ENCODE assay signal across 32 cellular contexts in genomic region chr17:73870035-73870434, GRCh38.
DNase-seq lines count a peak whose midpoint lies in the region; ATAC-seq and TF ChIP-seq lines count a peak whose summit lies in the region.
"Had no signal": no experiment of that assay in that cellular context is flagged by ENCODE, and none has a peak within 500 bp of the region (broad histone marks: within the 10 kb centered on the region; RNA-seq: fewer than 3 reads in every experiment).

No MANE protein-coding gene starts in this region.

- H3K27me3 ChIP-seq in neural cell (ENCODE audit: insufficient read depth, low read depth, low read length) (no peaks in the 10 kb centered on the region), neural progenitor cell (no peaks in the 10 kb centered on the region)
- H3K27me3 ChIP-seq: BE2C; BLaER1; BLaER1 treated with 17β-estradiol and CSF1 and Interleukin-3, amounts not matched to agents 10 nM and 100 nM had no signal

- no peak overlapping the region for H2AFZ ChIP-seq in neural cell (ENCODE audit: low read depth, low read length)
- no peak overlapping the region for H2AFZ ChIP-seq in neural progenitor cell (replicated peaks)

- DNase-seq in neural progenitor cell (ENCODE audit: low spot score) (no peak), COR-L47 (lab: John Stamatoyannopoulos, UW) (no peak)
- no peak for DNase-seq in stimulated activated CD4-positive, alpha-beta T cell treated with anti-CD3 and anti-CD28 coated beads, Interleukin-4, amount 100 ng/mL, for 4 hours
- DNase-seq: 8988T; ACHN; AML-193; BE2C; C1 segment of cervical spinal cord; Caco-2; Calu3; CD4-positive, alpha-beta memory T cell; CD4-positive, alpha-beta T cell; CD4-positive, CD25-positive, alpha-beta regulatory T cell; CD8-positive, alpha-beta memory T cell; CD8-positive, alpha-beta T cell; DMS 273 treated with DMSO at 0.1 percent for 48 hours; DMS153; DMS53; DMS79; DMS79 treated with DMSO at 0.1 percent for 48 hours; DND-41; EL had no signal

- H3F3A ChIP-seq in neural cell (ENCODE audit: insufficient read depth, low read length, poor library complexity, severe bottlenecking) (peaks cover 8% of the 10 kb centered on the region), neural progenitor cell (ENCODE audit: low read depth) (no peaks in the 10 kb centered on the region)

- TF ChIP-seq CTCF in brain (conservative IDR thresholded peaks at IDR 0.05) (no peak), neural cell (IDR thresholded peaks at IDR 0.05; ENCODE audit: poor library complexity, severe bottlenecking) (no peak), neural progenitor cell (IDR thresholded peaks at IDR 0.05) (no peak)

- ATAC-seq in GM21390 (IDR thresholded peaks at IDR 0.05; ENCODE audit: unreplicated experiment): no peak
- ATAC-seq: A549; CD8-positive, alpha-beta T cell had no signal

- H3K27ac ChIP-seq in neural cell (ENCODE audit: low read length) (peak overlapping the region; percentile 69), neural progenitor cell (no peak overlapping the region)
- H3K27ac ChIP-seq: 22Rv1; A549; BLaER1; BLaER1 treated with 17β-estradiol and CSF1 and Interleukin-3, amounts not matched to agents 10 nM and 100 nM; C4-2B had no signal

- H3K36me3 Mint-ChIP-seq in brain (no peaks in the 10 kb centered on the region), neural progenitor cell (no peaks in the 10 kb centered on the region)
- H3K36me3 Mint-ChIP-seq: CD14-positive monocyte; CD4-positive, alpha-beta memory T cell; CD4-positive, CD25-positive, alpha-beta regulatory T cell; CD8-positive, alpha-beta memory T cell; CD8-positive, alpha-beta T cell had no signal

- H3K4me3 Mint-ChIP-seq in brain (no peak overlapping the region), neural progenitor cell (peak overlapping the region; percentile 19)
- H3K4me3 Mint-ChIP-seq: B cell; CD14-positive monocyte; CD4-positive, alpha-beta memory T cell; CD4-positive, alpha-beta T cell; CD4-positive, CD25-positive, alpha-beta regulatory T cell; CD8-positive, alpha-beta memory T cell; CD8-positive, alpha-beta T cell had no signal

- H3K79me2 ChIP-seq in neural cell (replicated peaks; ENCODE audit: insufficient read depth, low read length) (no peaks in the 10 kb centered on the region), neural progenitor cell (ENCODE audit: low read depth) (no peaks in the 10 kb centered on the region)

- H3K27me3 Mint-ChIP-seq in brain (peaks cover 4% of the 10 kb centered on the region), neural progenitor cell (ENCODE audit: insufficient read depth, low read depth) (peaks cover 2% of the 10 kb centered on the region)
- H3K27me3 Mint-ChIP-seq: CD4-positive, alpha-beta T cell had no signal

- H3K4me3 ChIP-seq in neural cell (ENCODE audit: low read length) (peak overlapping the region; percentile 33), neural progenitor cell (no peak overlapping the region)
- H3K4me3 ChIP-seq: A549; BLaER1; BLaER1 treated with 17β-estradiol and CSF1 and Interleukin-3, amounts not matched to agents 10 nM and 100 nM had no signal

- peak overlapping the region; percentile 19 for H3K9ac ChIP-seq in neural cell (ENCODE audit: low read length)
- H3K9ac ChIP-seq in neural progenitor cell: no peak overlapping the region
- H3K9ac ChIP-seq: BLaER1; BLaER1 treated with 17β-estradiol and CSF1 and Interleukin-3, amounts not matched to agents 10 nM and 100 nM had no signal

- no peaks in the 10 kb centered on the region for H4K20me1 ChIP-seq in neural cell (ENCODE audit: insufficient read depth)
- no peaks in the 10 kb centered on the region for H4K20me1 ChIP-seq in neural progenitor cell (ENCODE audit: low read depth)
- H4K20me1 ChIP-seq: BLaER1; BLaER1 treated with 17β-estradiol and CSF1 and Interleukin-3, amounts not matched to agents 10 nM and 100 nM had no signal

- peak overlapping the region; percentile 13 for H3K4me2 ChIP-seq in neural cell (ENCODE audit: low read length)
- no peak overlapping the region for H3K4me2 ChIP-seq in neural progenitor cell
- H3K4me2 ChIP-seq: A549; BLaER1; BLaER1 treated with 17β-estradiol and CSF1 and Interleukin-3, amounts not matched to agents 10 nM and 100 nM had no signal

- H3K9me2 ChIP-seq in neural cell (ENCODE audit: insufficient read depth, low read length): no peaks in the 10 kb centered on the region

- H3K9me3 Mint-ChIP-seq in brain (peaks cover 0 to 5% (median 3%) of the 10 kb centered on the region in 5 experiments), neural progenitor cell (no peaks in the 10 kb centered on the region)
- H3K9me3 Mint-ChIP-seq: CD4-positive, alpha-beta T cell; CD8-positive, alpha-beta memory T cell; CD8-positive, alpha-beta T cell had no signal

- H3K27ac Mint-ChIP-seq in brain (peak overlapping the region; percentile 26 to 84 (median 78)), neural progenitor cell (no peak overlapping the region)
- H3K27ac Mint-ChIP-seq: B cell; CD14-positive monocyte; CD4-positive, alpha-beta memory T cell; CD4-positive, alpha-beta T cell; CD8-positive, alpha-beta memory T cell; CD8-positive, alpha-beta T cell had no signal

- H3K36me3 ChIP-seq in neural cell (ENCODE audit: insufficient read depth, low read length) (no peaks in the 10 kb centered on the region), neural progenitor cell (no peaks in the 10 kb centered on the region)
- H3K36me3 ChIP-seq: BE2C; BLaER1; BLaER1 treated with 17β-estradiol and CSF1 and Interleukin-3, amounts not matched to agents 10 nM and 100 nM had no signal

- H3K9me3 ChIP-seq in neural cell (ENCODE audit: low read length) (no peaks in the 10 kb centered on the region), neural progenitor cell (ENCODE audit: low read depth) (no peaks in the 10 kb centered on the region)
- H3K9me3 ChIP-seq: A549; BE2C; BLaER1; BLaER1 treated with 17β-estradiol and CSF1 and Interleukin-3, amounts not matched to agents 10 nM and 100 nM; Caco-2 had no signal

- H3K4me1 Mint-ChIP-seq in brain (peaks cover 93% of the 10 kb centered on the region), neural progenitor cell (peaks cover 35% of the 10 kb centered on the region)
- H3K4me1 Mint-ChIP-seq: B cell; CD4-positive, alpha-beta memory T cell; CD4-positive, CD25-positive, alpha-beta regulatory T cell; CD8-positive, alpha-beta memory T cell had no signal

- H3K4me1 ChIP-seq in neural progenitor cell: no peaks in the 10 kb centered on the region
- H3K4me1 ChIP-seq: BLaER1, Caco-2 had no signal

- peak; percentile 58 for TF ChIP-seq EP300 in neural cell (conservative IDR thresholded peaks at IDR 0.05; ENCODE audit: poor library complexity, severe bottlenecking)

- TF ChIP-seq RAD21 in neural cell (conservative IDR thresholded peaks at IDR 0.05): no peak

TF ChIP-seq in neural cell, 6 proteins besides CTCF, POLR2A, EP300 and RAD21:
- TF ChIP-seq TAF1 (IDR thresholded peaks at IDR 0.05; ENCODE audit: low read depth): no peak
- TF ChIP-seq POLR2AphosphoS5 (IDR thresholded peaks at IDR 0.05): peak; percentile 64
- no peak for TF ChIP-seq SMC3 (conservative IDR thresholded peaks at IDR 0.05; ENCODE audit: poor library complexity)
- no peak for TF ChIP-seq MXI1 (conservative IDR thresholded peaks at IDR 0.05; ENCODE audit: poor library complexity, severe bottlenecking)
- no peak for TF ChIP-seq EZH2 (IDR thresholded peaks at IDR 0.05; ENCODE audit: borderline replicate concordance, insufficient read depth, low read length, poor library complexity, severe bottlenecking)
